Comparison of ENCODE assay signal across 12 cellular contexts in genomic region chr16:88627531-88628411, GRCh38. TPM values are rescaled to one million over a fixed set of nuclear protein-coding genes. Genes with fewer than 3 reads are reported as not detected.
A peak's percentile ranks its signal among the peaks of the same experiment; 100 is the strongest.
DNase-seq lines count a peak whose midpoint lies in the region; ATAC-seq lines count a peak whose summit lies in the region.
"Had no signal": no experiment of that assay in that cellular context is flagged by ENCODE, and none has a peak within 500 bp of the region (broad histone marks: within the 10 kb centered on the region; RNA-seq: fewer than 3 reads in every experiment).

No MANE protein-coding gene starts in this region.

- no peak overlapping the region for H2BK5ac ChIP-seq in mesenchymal stem cell (ENCODE audit: low read depth, low read length, poor library complexity, severe bottlenecking)

- no peak overlapping the region for H2AK5ac ChIP-seq in mesenchymal stem cell (ENCODE audit: low read length, severe bottlenecking)

- no peak overlapping the region for H2BK120ac ChIP-seq in mesenchymal stem cell (ENCODE audit: low read depth, low read length)

- DNase-seq in Right ventricle myocardium superior: no peak
- DNase-seq in cardiac septum (ENCODE audit: low spot score): no peak
- DNase-seq in mesenchymal stem cell: no peak
- DNase-seq: foreskin keratinocyte; mammary epithelial cell; NCI-H187 treated with DMSO at 0.1 percent for 48 hours; retina; stimulated activated CD4-positive, alpha-beta T cell treated with anti-CD3 and anti-CD28 coated beads, Interleukin-2, amount 100 ng/mL, for 24 hours; thyroid gland had no signal

- no peak overlapping the region for H3K4me3 ChIP-seq in mesenchymal stem cell (ENCODE audit: insufficient read depth in 1 of 2, low read depth in 1 of 2, low read length in 2 of 2)
- H3K4me3 ChIP-seq: cardiac muscle cell, thyroid gland had no signal

- intact Hi-C loops in Right ventricle myocardium superior (cut with DNase I) (no loop called here), cardiac septum (cut with DNase I) (loop anchor here (5.0 kb wide), 1 partner anchor 80 kb away; the partner anchor contains the start of genes CTU2 and RNF166)

- H3K4ac ChIP-seq in mesenchymal stem cell (ENCODE audit: low read depth in 1 of 2, low read length in 2 of 2): no peak overlapping the region

- peaks cover 6% of the 10 kb centered on the region for H3K79me1 ChIP-seq in mesenchymal stem cell (replicated peaks; ENCODE audit: low read length, poor library complexity, severe bottlenecking)

- no peak overlapping the region for H4K8ac ChIP-seq in mesenchymal stem cell (ENCODE audit: low read length)

- H3K18ac ChIP-seq in mesenchymal stem cell (ENCODE audit: low read depth in 1 of 2, low read length in 2 of 2): no peak overlapping the region

- no peak overlapping the region for H2BK15ac ChIP-seq in mesenchymal stem cell (ENCODE audit: low read depth, poor library complexity, severe bottlenecking)

- no peaks in the 10 kb centered on the region for H3K27me3 ChIP-seq in mesenchymal stem cell (ENCODE audit: control insufficient read depth in 1 of 2, insufficient read depth in 1 of 2, low read length in 2 of 2)
- H3K27me3 ChIP-seq: cardiac muscle cell, foreskin keratinocyte, thyroid gland had no signal

- 97% methylated on average over 24 of the region's 27 CpGs for whole genome bisulfite sequencing in mesenchymal stem cell

- H3K9me3 ChIP-seq in mesenchymal stem cell (ENCODE audit: control insufficient read depth, low read length): no peaks in the 10 kb centered on the region
- H3K9me3 ChIP-seq: thyroid gland had no signal

- H3K14ac ChIP-seq in mesenchymal stem cell (ENCODE audit: low read length in 2 of 2): no peak overlapping the region

- no peak overlapping the region for H3K23ac ChIP-seq in mesenchymal stem cell (ENCODE audit: low read length in 2 of 2)

- no peak overlapping the region for H2BK12ac ChIP-seq in mesenchymal stem cell (ENCODE audit: low read length in 2 of 2)

- H3K4me1 ChIP-seq in mesenchymal stem cell (ENCODE audit: control insufficient read depth, insufficient read depth, low read depth, low read length): peaks cover 2% of the 10 kb centered on the region
- H3K4me1 ChIP-seq: foreskin keratinocyte, thyroid gland had no signal

- H3K27ac ChIP-seq in mesenchymal stem cell (ENCODE audit: low read length, poor library complexity, severe bottlenecking): no peak overlapping the region
- H3K27ac ChIP-seq: cardiac muscle cell, foreskin keratinocyte, thyroid gland had no signal

- no peak overlapping the region for H2AFZ ChIP-seq in mesenchymal stem cell (ENCODE audit: low read depth, low read length)

- H3K36me3 ChIP-seq in mesenchymal stem cell (ENCODE audit: control insufficient read depth in 1 of 2, insufficient read depth in 2 of 2, low read depth in 1 of 2, low read length in 2 of 2): peaks cover 80 to 85% of the 10 kb centered on the region in 2 experiments

- H3K4me2 ChIP-seq in mesenchymal stem cell (ENCODE audit: low read length, poor library complexity, severe bottlenecking): no peak overlapping the region

- peak overlapping the region; percentile 18 for H4K91ac ChIP-seq in mesenchymal stem cell (ENCODE audit: low read length)

- ATAC-seq in Right ventricle myocardium superior (ENCODE audit: poor library complexity): peak; percentile 3
- ATAC-seq in HG03108 (IDR thresholded peaks at IDR 0.05; ENCODE audit: unreplicated experiment): no peak
- ATAC-seq: foreskin keratinocyte had no signal

- no peak overlapping the region for H3K9ac ChIP-seq in mesenchymal stem cell (ENCODE audit: low read length)

RNA-seq across cellular contexts. Expression of gene IL17C, which starts 10.6 kb away (rescaled TPM):
- not detected for total RNA-seq in Right ventricle myocardium superior
- total RNA-seq in cardiac septum: not detected
- 0.12 TPM for polyA plus RNA-seq in mesenchymal stem cell (2013, experiment 1 of 2)
- 0.11 TPM for polyA plus RNA-seq in mesenchymal stem cell (2013, experiment 2 of 2)
- total RNA-seq: cardiac muscle cell, foreskin keratinocyte, mammary epithelial cell, MCF 10A, thyroid gland had no signal
- polyA plus RNA-seq: cardiac muscle cell, foreskin keratinocyte had no signal

RNA-seq across cellular contexts. Expression of gene CYBA, which starts 23.1 kb away (rescaled TPM):
- total RNA-seq in Right ventricle myocardium superior (53.7 TPM), cardiac septum (26.8 TPM)
- polyA plus RNA-seq in mesenchymal stem cell (2013, experiment 1 of 2): 319 TPM
- polyA plus RNA-seq in mesenchymal stem cell (2013, experiment 2 of 2): 325 TPM

RNA-seq across cellular contexts. Expression of gene MVD, which starts 35.1 kb away (rescaled TPM):
- total RNA-seq in Right ventricle myocardium superior (21.9 TPM), cardiac septum (27.1 TPM)
- polyA plus RNA-seq in mesenchymal stem cell (2013, experiment 1 of 2): 120 TPM
- polyA plus RNA-seq in mesenchymal stem cell (2013, experiment 2 of 2): 109 TPM

RNA-seq across cellular contexts. Expression of gene ZC3H18, which starts 57.6 kb away (rescaled TPM):
- 23.5 TPM for total RNA-seq in Right ventricle myocardium superior
- 20.6 TPM for total RNA-seq in cardiac septum
- polyA plus RNA-seq in mesenchymal stem cell (2013, experiment 1 of 2): 20.8 TPM
- 19.8 TPM for polyA plus RNA-seq in mesenchymal stem cell (2013, experiment 2 of 2)

RNA-seq across cellular contexts. Expression of gene SNAI3, which starts 58.5 kb away (rescaled TPM):
- 3.0 TPM for total RNA-seq in Right ventricle myocardium superior
- 0.97 TPM for total RNA-seq in cardiac septum
- 0.06 TPM for polyA plus RNA-seq in mesenchymal stem cell (2013, experiment 1 of 2)
- polyA plus RNA-seq in mesenchymal stem cell (2013, experiment 2 of 2): 0.10 TPM
- total RNA-seq: foreskin keratinocyte, mammary epithelial cell, MCF 10A had no signal
